8 cellular contexts compared by ENCODE assay signal in the genomic region with DNA sequence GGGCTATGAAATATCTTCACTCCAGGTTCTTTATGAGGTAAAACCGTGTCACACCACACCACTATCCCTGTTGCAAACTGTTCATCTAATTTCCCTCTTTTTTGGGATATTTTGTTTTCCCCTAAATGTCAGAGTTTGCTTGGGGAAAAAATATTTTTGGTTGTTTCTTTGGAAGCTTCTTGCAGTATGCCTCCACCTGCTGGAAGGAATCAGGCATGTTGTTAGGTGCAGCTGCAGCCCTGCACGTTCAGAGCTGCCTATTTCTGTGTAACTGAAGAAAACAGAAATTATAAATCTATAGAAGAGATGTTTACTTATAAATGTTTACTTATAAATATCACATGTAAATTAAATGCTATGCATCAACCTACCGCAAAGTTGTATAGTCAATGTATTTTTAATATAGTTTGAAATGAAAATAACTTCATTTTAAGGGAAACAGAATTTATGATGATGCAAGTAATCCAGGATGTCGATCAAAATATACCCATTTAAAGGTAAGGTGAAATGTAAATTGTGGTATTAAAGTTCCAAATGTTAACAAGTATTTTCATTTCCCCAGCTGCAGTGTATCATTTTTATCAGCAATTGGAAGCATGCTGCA.
DNase-seq lines count a peak whose midpoint lies in the region; ATAC-seq, FAIRE-seq and TF ChIP-seq lines count a peak whose summit lies in the region.

No MANE protein-coding gene starts in this region.

- H3K4me3 Mint-ChIP-seq in activated CD4-positive, alpha-beta memory T cell treated with anti-CD3 and anti-CD28 coated beads for 36 hours: no peak overlapping the region

- peak; percentile 88 for TF ChIP-seq CTCF in VCaP (conservative IDR thresholded peaks at IDR 0.05)

- no peak for FAIRE-seq in urothelium cell line (lab: Jason Lieb, UNC)

- H3K27me3 Mint-ChIP-seq in activated CD4-positive, alpha-beta memory T cell treated with anti-CD3 and anti-CD28 coated beads for 36 hours: peaks cover 12% of the 10 kb centered on the region

- H3K9me3 Mint-ChIP-seq in activated CD4-positive, alpha-beta memory T cell treated with anti-CD3 and anti-CD28 coated beads for 36 hours: no peaks in the 10 kb centered on the region

- in situ Hi-C loops in Caki2 (cut with HindIII; ENCODE audit: low pct_unique_long_range_greater_than_20kb, low sequenced_read_pairs): no loop called here

- H3K27ac ChIP-seq in VCaP: no peak overlapping the region

- no peak for ATAC-seq in activated CD4-positive, CD25-positive, alpha-beta regulatory T cell treated with anti-CD3 and anti-CD28 coated beads, Interleukin-2, amount 50 U/mL, for 24 hours

- CTCF ChIA-PET in activated CD4-positive, alpha-beta memory T cell treated with anti-CD3 and anti-CD28 coated beads for 36 hours (lab: Charles Lee): no interaction called here

- DNase-seq in Caki2 (ENCODE audit: low read depth) (peak; percentile 6), M059J (ENCODE audit: low read depth) (peak; percentile 30), iPS-NIHi11 (ENCODE audit: low spot score) (peak; percentile 50), urothelium cell line (ENCODE audit: low spot score) (peak; percentile 52), UCSD-AML1 (lab: John Stamatoyannopoulos, UW; ENCODE audit: unreplicated experiment) (no peak)
- no peak for DNase-seq in activated CD4-positive, alpha-beta memory T cell treated with anti-CD3 and anti-CD28 coated beads for 36 hours

- intact Hi-C loops in activated CD4-positive, alpha-beta memory T cell treated with anti-CD3 and anti-CD28 coated beads for 36 hours (cut with micrococcal nuclease): no loop called here

- H3K27ac Mint-ChIP-seq in activated CD4-positive, alpha-beta memory T cell treated with anti-CD3 and anti-CD28 coated beads for 36 hours: no peak overlapping the region

- H3K36me3 Mint-ChIP-seq in activated CD4-positive, alpha-beta memory T cell treated with anti-CD3 and anti-CD28 coated beads for 36 hours: no peaks in the 10 kb centered on the region

- H3K4me1 Mint-ChIP-seq in activated CD4-positive, alpha-beta memory T cell treated with anti-CD3 and anti-CD28 coated beads for 36 hours (ENCODE audit: low read depth): no peaks in the 10 kb centered on the region

- POLR2A ChIA-PET in activated CD4-positive, alpha-beta memory T cell treated with anti-CD3 and anti-CD28 coated beads for 36 hours (lab: Charles Lee): no interaction called here

Comparison
In these comparisons a context has a peak if more than half of its experiments do, and no peak if none do; other contexts are left out.
1. DNase-seq: peak in Caki2 (single experiment), M059J (single experiment), iPS-NIHi11 (single experiment) and urothelium cell line (single experiment); none in UCSD-AML1 (single experiment) and activated CD4-positive, alpha-beta memory T cell treated with anti-CD3 and anti-CD28 coated beads for 36 hours (single experiment).